In genomic region chr11:64759131-64759721, GRCh38 we compare ENCODE assay signal across 8 cellular contexts. TPM values are rescaled to one million over a fixed set of nuclear protein-coding genes. Genes with fewer than 3 reads are reported as not detected.
DNase-seq lines count a peak whose midpoint lies in the region; TF ChIP-seq lines count a peak whose summit lies in the region.
"Had no signal": no experiment of that assay in that cellular context is flagged by ENCODE, and none has a peak within 500 bp of the region (broad histone marks: within the 10 kb centered on the region; RNA-seq: fewer than 3 reads in every experiment).

No MANE protein-coding gene starts in this region.

- H3K27me3 ChIP-seq in suprapubic skin = no peaks in the 10 kb centered on the region

- no peak overlapping the region for H3K27ac ChIP-seq in suprapubic skin
- H3K27ac ChIP-seq: PC-9 had no signal

- H3K9me3 Mint-ChIP-seq in T-helper 2 cell treated with Interferon-gamma antibody and Interleukin-4, amounts not matched to agents 5 μg/mL and 100 μg/mL, for 36 hours = no peaks in the 10 kb centered on the region
- H3K9me3 Mint-ChIP-seq: activated T-cell treated with anti-CD3 and anti-CD28 coated beads, Interleukin-2, amount 50 U/mL, for 72 hours had no signal

- peaks cover 37% of the 10 kb centered on the region for H3K4me1 Mint-ChIP-seq in T-helper 2 cell treated with Interferon-gamma antibody and Interleukin-4, amounts not matched to agents 5 μg/mL and 100 μg/mL, for 36 hours (ENCODE audit: low read depth)

- H3K4me3 Mint-ChIP-seq in T-helper 2 cell treated with Interferon-gamma antibody and Interleukin-4, amounts not matched to agents 5 μg/mL and 100 μg/mL, for 36 hours = no peak overlapping the region

- peak overlapping the region; percentile 65 for H3K27ac Mint-ChIP-seq in T-helper 2 cell treated with Interferon-gamma antibody and Interleukin-4, amounts not matched to agents 5 μg/mL and 100 μg/mL, for 36 hours

- H3K9me3 ChIP-seq in suprapubic skin = no peaks in the 10 kb centered on the region

- H3K4me3 ChIP-seq in suprapubic skin = peak overlapping the region; percentile 13
- H3K4me3 ChIP-seq: PC-9 had no signal

- H3K27me3 Mint-ChIP-seq in T-helper 2 cell treated with Interferon-gamma antibody and Interleukin-4, amounts not matched to agents 5 μg/mL and 100 μg/mL, for 36 hours (ENCODE audit: low read depth) = no peaks in the 10 kb centered on the region

- no peak for TF ChIP-seq EP300 in suprapubic skin (IDR thresholded peaks at IDR 0.05)

- H3K36me3 Mint-ChIP-seq in T-helper 2 cell treated with Interferon-gamma antibody and Interleukin-4, amounts not matched to agents 5 μg/mL and 100 μg/mL, for 36 hours (ENCODE audit: low read depth) = peaks cover 30% of the 10 kb centered on the region

- DNase-seq in T-helper 2 cell treated with Interferon-gamma antibody and Interleukin-4, amounts not matched to agents 5 μg/mL and 100 μg/mL, for 36 hours (ENCODE audit: low spot score) = no peak
- no peak for DNase-seq in T-helper 2 cell
- peak; percentile 52 for DNase-seq in islet precursor cell
- DNase-seq in suprapubic skin (ENCODE audit: low spot score in 2 of 2) = no peak
- no peak for DNase-seq in NCI-H2227 treated with DMSO at 0.1 percent for 48 hours (lab: John Stamatoyannopoulos, UW)
- DNase-seq in SKM-1 treated with dmso at 0.1 percent for 144 hours (lab: John Stamatoyannopoulos, UW; ENCODE audit: unreplicated experiment) = no peak
- DNase-seq: activated T-cell treated with anti-CD3 and anti-CD28 coated beads, Interleukin-2, amount 50 U/mL, for 72 hours; PC-9 had no signal

- peaks cover 37% of the 10 kb centered on the region for H3K4me1 ChIP-seq in suprapubic skin

- no peak for TF ChIP-seq CTCF in suprapubic skin (IDR thresholded peaks at IDR 0.05)

- TF ChIP-seq POLR2A in suprapubic skin (IDR thresholded peaks at IDR 0.05) = no peak

- WGBS in suprapubic skin = 88% methylated on average over 8 of the region's 21 CpGs

- H3K36me3 ChIP-seq in suprapubic skin = peaks cover 18% of the 10 kb centered on the region

RNA-seq across cellular contexts. Expression of gene PYGM, which starts 0.5 kb away (rescaled TPM):
- 1 to 10 TPM; 1.1 to 2.7 (median 1.2) TPM for total RNA-seq in suprapubic skin

RNA-seq across cellular contexts. Expression of gene RASGRP2, which starts 15.3 kb away (rescaled TPM):
- 1 to 10 TPM in 2 of 4 donors, under 1 TPM in 2; 0.64 to 7.6 (median 3.9) TPM for total RNA-seq in suprapubic skin

RNA-seq across cellular contexts. Expression of gene SF1, which starts 19.1 kb away (rescaled TPM):
- total RNA-seq in suprapubic skin = 100 to 1,000 TPM; 270 to 559 (median 373) TPM

RNA-seq across cellular contexts. Expression of gene NRXN2, which starts 36.2 kb away (rescaled TPM):
- total RNA-seq in suprapubic skin = under 1 TPM in 3 of 4 donors, not detected in 1; 0.21 to 0.72 (median 0.64) TPM
- total RNA-seq: PC-9 had no signal

RNA-seq across cellular contexts. Expression of gene MAP4K2, which starts 43.8 kb away (rescaled TPM):
- total RNA-seq in suprapubic skin = 10 to 100 TPM; 13.6 to 20.4 (median 15.3) TPM
